In the genomic region with DNA sequence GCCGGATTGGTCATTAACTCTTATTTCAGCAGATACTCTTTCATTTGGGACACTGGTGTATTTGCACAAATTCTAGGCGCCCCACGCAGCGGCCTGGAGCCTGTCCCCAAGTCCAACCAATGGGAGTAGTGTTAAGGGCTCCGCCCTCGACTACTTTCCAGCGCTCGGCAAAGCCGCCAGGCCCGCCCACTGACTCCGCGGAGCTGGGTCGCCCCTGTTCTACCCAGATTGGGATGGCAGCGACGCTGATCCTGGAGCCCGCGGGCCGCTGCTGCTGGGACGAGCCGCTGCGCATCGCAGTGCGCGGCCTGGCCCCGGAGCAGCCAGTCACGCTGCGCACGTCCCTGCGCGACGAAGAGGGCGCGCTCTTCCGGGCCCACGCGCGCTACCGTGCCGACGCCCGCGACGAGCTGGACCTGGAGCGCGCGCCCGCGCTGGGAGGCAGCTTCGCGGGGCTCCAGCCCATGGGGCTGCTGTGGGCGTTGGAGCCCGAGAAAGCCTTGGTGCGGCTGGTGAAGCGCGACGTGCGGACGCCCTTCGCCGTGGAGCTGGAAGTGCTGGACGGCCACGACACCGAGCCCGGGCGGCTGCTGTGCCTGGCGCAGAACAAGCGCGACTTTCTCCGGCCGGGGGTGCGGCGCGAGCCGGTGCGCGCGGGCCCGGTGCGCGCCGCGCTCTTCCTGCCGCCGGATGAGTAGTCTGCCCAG, we compare ENCODE assay signal across 1 cellular context.
TF ChIP-seq lines count a peak whose summit lies in the region.

A gene with protein sequence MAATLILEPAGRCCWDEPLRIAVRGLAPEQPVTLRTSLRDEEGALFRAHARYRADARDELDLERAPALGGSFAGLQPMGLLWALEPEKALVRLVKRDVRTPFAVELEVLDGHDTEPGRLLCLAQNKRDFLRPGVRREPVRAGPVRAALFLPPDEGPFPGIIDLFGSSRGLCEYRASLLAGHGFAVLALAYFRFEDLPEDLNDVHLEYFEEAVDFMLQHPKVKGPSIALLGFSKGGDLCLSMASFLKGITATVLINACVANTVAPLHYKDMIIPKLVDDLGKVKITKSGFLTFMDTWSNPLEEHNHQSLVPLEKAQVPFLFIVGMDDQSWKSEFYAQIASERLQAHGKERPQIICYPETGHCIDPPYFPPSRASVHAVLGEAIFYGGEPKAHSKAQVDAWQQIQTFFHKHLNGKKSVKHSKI (plus strand): TSS at position 179 of the 707 bp plus-strand sequence. CDS start 55 bp downstream, at position 234.

TF ChIP-seq in HepG2, 621 proteins besides CTCF, POLR2A, EP300 and RAD21 (continued from another document and continues in another):
- TF ChIP-seq ETV5 (CRISPR knock-in tag; IDR thresholded peaks at IDR 0.05; ENCODE audit: borderline replicate concordance) = peak; percentile 24; the same call in 1 of the 2 replicates
- TF ChIP-seq, protein P1, sequence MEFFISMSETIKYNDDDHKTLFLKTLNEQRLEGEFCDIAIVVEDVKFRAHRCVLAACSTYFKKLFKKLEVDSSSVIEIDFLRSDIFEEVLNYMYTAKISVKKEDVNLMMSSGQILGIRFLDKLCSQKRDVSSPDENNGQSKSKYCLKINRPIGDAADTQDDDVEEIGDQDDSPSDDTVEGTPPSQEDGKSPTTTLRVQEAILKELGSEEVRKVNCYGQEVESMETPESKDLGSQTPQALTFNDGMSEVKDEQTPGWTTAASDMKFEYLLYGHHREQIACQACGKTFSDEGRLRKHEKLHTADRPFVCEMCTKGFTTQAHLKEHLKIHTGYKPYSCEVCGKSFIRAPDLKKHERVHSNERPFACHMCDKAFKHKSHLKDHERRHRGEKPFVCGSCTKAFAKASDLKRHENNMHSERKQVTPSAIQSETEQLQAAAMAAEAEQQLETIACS (CRISPR knock-in tag; IDR thresholded peaks at IDR 0.05) = peak; percentile 93
- no peak for TF ChIP-seq RXRB (CRISPR knock-in tag; IDR thresholded peaks at IDR 0.05; ENCODE audit: borderline replicate concordance)
- TF ChIP-seq ZFYVE20 (CRISPR knock-in tag; IDR thresholded peaks at IDR 0.05; ENCODE audit: borderline replicate concordance, low read depth) = 0 out of 2 replicates have a peak, but pooled peaks have one; percentile 13
- TF ChIP-seq ZNF547 (CRISPR knock-in tag; IDR thresholded peaks at IDR 0.05) = peak; percentile 30; the same call in 1 of the 2 replicates
- no peak for TF ChIP-seq ZNF432 (CRISPR knock-in tag; IDR thresholded peaks at IDR 0.05; ENCODE audit: borderline replicate concordance)
- no peak for TF ChIP-seq THAP8 (CRISPR knock-in tag; IDR thresholded peaks at IDR 0.05; ENCODE audit: borderline replicate concordance)
- 0 out of 2 replicates have a peak, but pooled peaks have one; percentile 6 for TF ChIP-seq ZMYM3 (CRISPR knock-in tag; IDR thresholded peaks at IDR 0.05)
- TF ChIP-seq MXD4 (CRISPR knock-in tag; IDR thresholded peaks at IDR 0.05) = no peak
- peak; percentile 55; the same call in 1 of the 2 replicates for TF ChIP-seq KDM2A (CRISPR knock-in tag; IDR thresholded peaks at IDR 0.05; ENCODE audit: borderline replicate concordance, low read depth)
- peak; percentile 28; the same call in 1 of the 2 replicates for TF ChIP-seq ZFP36L1 (CRISPR knock-in tag; IDR thresholded peaks at IDR 0.05)
- TF ChIP-seq TFAP4 (IDR thresholded peaks at IDR 0.05; ENCODE audit: borderline replicate concordance, low read depth) = no peak
- TF ChIP-seq GATAD1 (CRISPR knock-in tag; IDR thresholded peaks at IDR 0.05) = peak; percentile 32; the same call in 1 of the 2 replicates
- no peak for TF ChIP-seq BATF2 (CRISPR knock-in tag; IDR thresholded peaks at IDR 0.05)
- TF ChIP-seq GATAD2A (CRISPR knock-in tag; IDR thresholded peaks at IDR 0.05) = no peak
- no peak for TF ChIP-seq MLXIP (CRISPR knock-in tag; IDR thresholded peaks at IDR 0.05; ENCODE audit: borderline replicate concordance)
- peak; percentile 72 for TF ChIP-seq TAF1 (CRISPR knock-in tag; IDR thresholded peaks at IDR 0.05)
- no peak for TF ChIP-seq SKIL (CRISPR knock-in tag; IDR thresholded peaks at IDR 0.05; ENCODE audit: borderline replicate concordance)
- no peak for TF ChIP-seq TRAFD1 (CRISPR knock-in tag; IDR thresholded peaks at IDR 0.05; ENCODE audit: borderline replicate concordance)
- TF ChIP-seq ZNF513 (CRISPR knock-in tag; conservative IDR thresholded peaks at IDR 0.05) = no peak
- 0 out of 2 replicates have a peak, but pooled peaks have one; percentile 56 for TF ChIP-seq ZNF343 (CRISPR knock-in tag; IDR thresholded peaks at IDR 0.05)
- no peak for TF ChIP-seq ZEB1 (IDR thresholded peaks at IDR 0.05; ENCODE audit: insufficient replicate concordance, low read depth)
- 0 out of 2 replicates have a peak, but pooled peaks have one; percentile 54 for TF ChIP-seq ZNF704 (CRISPR knock-in tag; IDR thresholded peaks at IDR 0.05; ENCODE audit: borderline replicate concordance)
- TF ChIP-seq ZSCAN21 (CRISPR knock-in tag; IDR thresholded peaks at IDR 0.05; ENCODE audit: borderline replicate concordance) = peak; percentile 26; the same call in 1 of the 2 replicates
- TF ChIP-seq, protein P2, sequence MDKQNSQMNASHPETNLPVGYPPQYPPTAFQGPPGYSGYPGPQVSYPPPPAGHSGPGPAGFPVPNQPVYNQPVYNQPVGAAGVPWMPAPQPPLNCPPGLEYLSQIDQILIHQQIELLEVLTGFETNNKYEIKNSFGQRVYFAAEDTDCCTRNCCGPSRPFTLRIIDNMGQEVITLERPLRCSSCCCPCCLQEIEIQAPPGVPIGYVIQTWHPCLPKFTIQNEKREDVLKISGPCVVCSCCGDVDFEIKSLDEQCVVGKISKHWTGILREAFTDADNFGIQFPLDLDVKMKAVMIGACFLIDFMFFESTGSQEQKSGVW (CRISPR knock-in tag; IDR thresholded peaks at IDR 0.05; ENCODE audit: borderline replicate concordance) = 0 out of 2 replicates have a peak, but pooled peaks have one; percentile 60
- TF ChIP-seq FOXM1 (CRISPR knock-in tag; IDR thresholded peaks at IDR 0.05) = no peak
